7 cellular contexts compared by ENCODE assay signal in genomic region chr11:69044111-69045013, GRCh38. TPM values are rescaled to one million over a fixed set of nuclear protein-coding genes. Genes with fewer than 3 reads are reported as not detected.
DNase-seq lines count a peak whose midpoint lies in the region; ATAC-seq, FAIRE-seq and TF ChIP-seq lines count a peak whose summit lies in the region.

No MANE protein-coding gene starts in this region.

- H3K4me1 ChIP-seq in gastroesophageal sphincter (peaks cover 0 to 26% (median 0%) of the 10 kb centered on the region in 3 donors), pancreas (peaks cover 0 to under 1% (median 0%) of the 10 kb centered on the region in 3 donors)

- H3K27ac ChIP-seq in VCaP (no peak overlapping the region), gastroesophageal sphincter (peak overlapping the region in 3 of 4 donors; percentile 55 to 74 (median 64)), pancreas (no peak overlapping the region)

- TF ChIP-seq POLR2A in gastroesophageal sphincter (IDR thresholded peaks at IDR 0.05): no peak

- H3K9me3 ChIP-seq in gastroesophageal sphincter (no peaks in the 10 kb centered on the region), pancreas (no peaks in the 10 kb centered on the region)

- TF ChIP-seq CTCF in VCaP (conservative IDR thresholded peaks at IDR 0.05): peak; percentile 89
- TF ChIP-seq CTCF in gastroesophageal sphincter (IDR thresholded peaks at IDR 0.05): peak in 3 of 4 experiments; percentile 40 to 64 (median 56)
- TF ChIP-seq CTCF in pancreas (IDR thresholded peaks at IDR 0.05): peak in 2 of 4 donors; percentile 23 to 32

- intact Hi-C loops in pancreas (cut with DNase I): no loop called here

- DNase-seq in G401 (ENCODE audit: low spot score) (peak; percentile 96), LHCN-M2 (ENCODE audit: low read depth) (peak; percentile 74), pancreas (peak; percentile 49 to 84 (median 70)), GF-D8 (lab: John Stamatoyannopoulos, UW) (no peak)

- in situ Hi-C loops in G401 (cut with HindIII; ENCODE audit: low sequenced_read_pairs): no loop called here

- H3K36me3 ChIP-seq in gastroesophageal sphincter (no peaks in the 10 kb centered on the region), pancreas (no peaks in the 10 kb centered on the region)

- no peak for TF ChIP-seq EP300 in gastroesophageal sphincter (IDR thresholded peaks at IDR 0.05)

- H3K27me3 ChIP-seq in gastroesophageal sphincter (no peaks in the 10 kb centered on the region), pancreas (no peaks in the 10 kb centered on the region)

- 36 to 45% methylated on average over 7 to 14 of the region's 15 CpGs for WGBS in gastroesophageal sphincter (ENCODE audit: low coverage in 1 of 2), 2 donors
- WGBS in pancreas, 2 donors: 15 to 24% methylated on average over 15 of the region's 15 CpGs

- no peak for FAIRE-seq in pancreas (lab: Jason Lieb, UNC)

- ATAC-seq in gastroesophageal sphincter (peak; percentile 29), pancreas (peak; percentile 47 to 69 (median 68)), HG02763 (IDR thresholded peaks at IDR 0.05; ENCODE audit: unreplicated experiment) (no peak)

- H3K4me3 ChIP-seq in gastroesophageal sphincter: no peak overlapping the region
- no peak overlapping the region for H3K4me3 ChIP-seq in pancreas

RNA-seq across cellular contexts. Expression of gene TPCN2, which starts 4.4 kb away (rescaled TPM):
- total RNA-seq in G401 (2014; rRNA removed; shearing (Covaris generic)): 13.2 and 17.2 TPM in 2 replicates
- total RNA-seq in LHCN-M2 (2014; rRNA removed) (7.1 and 10.1 TPM in 2 replicates), gastroesophageal sphincter (10 to 100 TPM; 16.8 to 33.8 (median 28.3) TPM), pancreas (10 to 100 TPM in 1 of 6 donors, 1 to 10 TPM in 5; 5.6 to 10.2 (median 9.0) TPM)
- polyA plus RNA-seq in LHCN-M2 (2012): 4.2 TPM
- polyA plus RNA-seq in pancreas: 10 to 100 TPM; 11.2 to 13.5 TPM

RNA-seq across cellular contexts. Expression of gene MRGPRF, which starts 31.3 kb away (rescaled TPM):
- 0.18 TPM in 1 of 2 replicates, not detected in the other for total RNA-seq in G401 (2014; rRNA removed; shearing (Covaris generic))
- total RNA-seq in LHCN-M2 (2014; rRNA removed) (0.38 and 0.63 TPM in 2 replicates), gastroesophageal sphincter (100 to 1,000 TPM in 3 of 4 donors, 10 to 100 TPM in 1; 88.9 to 213 (median 165) TPM), pancreas (1 to 10 TPM in 4 of 6 donors, under 1 TPM in 2; 0.37 to 2.5 (median 1.4) TPM)
- polyA plus RNA-seq in LHCN-M2 (2012): 0.81 TPM
- 1 to 10 TPM; 4.0 to 4.2 TPM for polyA plus RNA-seq in pancreas

Comparison
In these comparisons a context has a peak if more than half of its experiments do, and no peak if none do; other contexts are left out.
1. H3K27ac ChIP-seq: peak in gastroesophageal sphincter (3 of 4); none in VCaP (single experiment) and pancreas (0 of 4).
2. RNA of gene MRGPRF, which starts 31.3 kb away (total RNA-seq): 88.9 to 213 TPM in gastroesophageal sphincter; 0.37 to 2.5 TPM in pancreas, 0.38 to 0.63 TPM in LHCN-M2 and 0.18 TPM in G401; every median in the first group is over 10 times any median in the second.